18 cellular contexts compared by ENCODE assay signal in genomic region chr11:65907878-65908277, GRCh38. TPM values are rescaled to one million over a fixed set of nuclear protein-coding genes. Genes with fewer than 3 reads are reported as not detected.
DNase-seq lines count a peak whose midpoint lies in the region; ATAC-seq, FAIRE-seq and TF ChIP-seq lines count a peak whose summit lies in the region.
"Had no signal": no experiment of that assay in that cellular context is flagged by ENCODE, and none has a peak within 500 bp of the region (broad histone marks: within the 10 kb centered on the region; RNA-seq: fewer than 3 reads in every experiment).

No MANE protein-coding gene starts in this region.

- H2AK5ac ChIP-seq in mesenchymal stem cell (ENCODE audit: low read length, severe bottlenecking) = no peak overlapping the region

- TF ChIP-seq EP300 in HepG2 (IDR thresholded peaks at IDR 0.05; ENCODE audit: low read depth in 2 of 2, low read length in 2 of 2) (no peak), HepG2 (CRISPR knock-in tag; IDR thresholded peaks at IDR 0.05; ENCODE audit: borderline replicate concordance) (no peak)

- H3K9me3 ChIP-seq in HepG2 (ENCODE audit: low read length) = no peaks in the 10 kb centered on the region
- H3K9me3 ChIP-seq in right lobe of liver = no peaks in the 10 kb centered on the region
- no peaks in the 10 kb centered on the region for H3K9me3 ChIP-seq in mesenchymal stem cell (ENCODE audit: control insufficient read depth, low read length)
- H3K9me3 ChIP-seq: BE2C, HAP-1 had no signal

- H3K18ac ChIP-seq in mesenchymal stem cell (ENCODE audit: low read depth in 1 of 2, low read length in 2 of 2) = no peak overlapping the region

- no peaks in the 10 kb centered on the region for H3K36me3 ChIP-seq in HepG2 (replicated peaks in 1 of 2; ENCODE audit: control insufficient read depth in 1 of 2, insufficient read depth in 2 of 2, low read length in 2 of 2)
- H3K36me3 ChIP-seq in right lobe of liver = no peaks in the 10 kb centered on the region
- H3K36me3 ChIP-seq in mesenchymal stem cell (ENCODE audit: control insufficient read depth in 1 of 2, insufficient read depth in 2 of 2, low read depth in 1 of 2, low read length in 2 of 2) = no peaks in the 10 kb centered on the region
- H3K36me3 ChIP-seq: BE2C, HAP-1 had no signal

- no peak overlapping the region for H3K14ac ChIP-seq in mesenchymal stem cell (ENCODE audit: low read length in 2 of 2)

- FAIRE-seq in HepG2 (lab: Jason Lieb, UNC) = no peak
- FAIRE-seq: D721Med, G401.6, GM12891 had no signal

- CTCF ChIA-PET in HepG2 (lab: Yijun Ruan, JAX; ENCODE audit: low intra/inter-chr PET ratio, low total read pairs) = no interaction called here

- H3K4ac ChIP-seq in mesenchymal stem cell (ENCODE audit: low read depth in 1 of 2, low read length in 2 of 2) = no peak overlapping the region

- H3K4me3 ChIP-seq in HepG2 (replicated peaks in 1 of 3; ENCODE audit: insufficient read depth in 1 of 3, low read depth in 2 of 3, low read length in 3 of 3) (no peak overlapping the region), right lobe of liver (no peak overlapping the region), mesenchymal stem cell (ENCODE audit: insufficient read depth in 1 of 2, low read depth in 1 of 2, low read length in 2 of 2) (no peak overlapping the region)
- H3K4me3 ChIP-seq: GM23248, HAP-1 had no signal

- peak overlapping the region; percentile 36 for H2BK15ac ChIP-seq in mesenchymal stem cell (ENCODE audit: low read depth, poor library complexity, severe bottlenecking)

- H2BK12ac ChIP-seq in mesenchymal stem cell (ENCODE audit: low read length in 2 of 2) = no peak overlapping the region

- DNase-seq in HepG2 (ENCODE audit: low spot score) (no peak), right lobe of liver (no peak), NCI-H2171 treated with DMSO at 0.1 percent for 48 hours (lab: John Stamatoyannopoulos, UW) (peak; percentile 73), mesenchymal stem cell (no peak), hepatic stellate cell (ENCODE audit: low spot score) (no peak), kidney tubule cell (ENCODE audit: low spot score) (no peak)
- no peak for DNase-seq in activated CD4-positive, alpha-beta T cell treated with anti-CD3 and anti-CD28 coated beads for 1 hour
- DNase-seq: ACHN; BE2C; C1 segment of cervical spinal cord; CD4-positive, CD25-positive, alpha-beta regulatory T cell; CD8-positive, alpha-beta memory T cell; COR-L47; GM23248 had no signal

- TF ChIP-seq CTCF in HepG2 (CRISPR knock-in tag; IDR thresholded peaks at IDR 0.05) (no peak), right lobe of liver (IDR thresholded peaks at IDR 0.05) (no peak)

- H4K91ac ChIP-seq in mesenchymal stem cell (ENCODE audit: low read length) = no peak overlapping the region

- POLR2A ChIA-PET in HepG2 (lab: Yijun Ruan, JAX) = interaction anchor here (1.6 to 2.0 kb wide), 3 partner anchors 10 to 20 kb away, joined by 8 to 12 read pairs (median 8); partner anchors contain the start of genes C11orf68, CCDC85B, DRAP1 and FIBP

- H3K4me2 ChIP-seq in HepG2 (ENCODE audit: low read depth, low read length) (no peak overlapping the region), mesenchymal stem cell (ENCODE audit: low read length, poor library complexity, severe bottlenecking) (no peak overlapping the region)

- H2AFZ ChIP-seq in HepG2 (ENCODE audit: low read length) (no peak overlapping the region), mesenchymal stem cell (ENCODE audit: low read depth, low read length) (no peak overlapping the region)
- H2AFZ ChIP-seq: GM23248 had no signal

- no peak overlapping the region for H3K23ac ChIP-seq in mesenchymal stem cell (ENCODE audit: low read length in 2 of 2)

- in situ Hi-C loops in HepG2 (cut with HindIII; ENCODE audit: extremely low pct_ligation_motif_present, low pct_unique_long_range_greater_than_20kb) = no loop called here

- WGBS in HepG2 (ENCODE audit: low lambda C conversion rate) = 60% methylated on average over 6 of the region's 6 CpGs
- 90% methylated on average over 5 of the region's 6 CpGs for WGBS in right lobe of liver (ENCODE audit: insufficient coverage, low coverage, low lambda C conversion rate, missing lambda C conversion rate)
- 97% methylated on average over 6 of the region's 6 CpGs for WGBS in mesenchymal stem cell

- no peak for TF ChIP-seq RAD21 in HepG2 (CRISPR knock-in tag; IDR thresholded peaks at IDR 0.05)

- H3K9ac ChIP-seq in HepG2 (ENCODE audit: insufficient read depth, low read depth, low read length) (no peak overlapping the region), mesenchymal stem cell (ENCODE audit: low read length) (no peak overlapping the region)
- H3K9ac ChIP-seq: GM23248 had no signal

- intact Hi-C loops in HepG2 (cut with micrococcal nuclease; ENCODE audit: unreplicated experiment) = no loop called here
- intact Hi-C loops in right lobe of liver (cut with DNase I) = no loop called here

- no peak for ATAC-seq in HepG2
- no peak for ATAC-seq in right lobe of liver

- TF ChIP-seq POLR2A in HepG2 (IDR thresholded peaks at IDR 0.05; ENCODE audit: insufficient read depth in 1 of 2, low read depth in 2 of 2, low read length in 2 of 2) = no peak
- no peak for TF ChIP-seq POLR2A in right lobe of liver (IDR thresholded peaks at IDR 0.05)

- no peak overlapping the region for H4K8ac ChIP-seq in mesenchymal stem cell (ENCODE audit: low read length)

- H2BK5ac ChIP-seq in mesenchymal stem cell (ENCODE audit: low read depth, low read length, poor library complexity, severe bottlenecking) = no peak overlapping the region

- no peaks in the 10 kb centered on the region for H4K20me1 ChIP-seq in HepG2 (ENCODE audit: insufficient read depth, low read length)

- H3K27me3 ChIP-seq in HepG2 (ENCODE audit: control insufficient read depth in 1 of 2, insufficient read depth in 2 of 2, low read length in 2 of 2) (peaks cover 0 to 3% of the 10 kb centered on the region in 2 experiments; a peak in 1 of 5 replicates), right lobe of liver (no peaks in the 10 kb centered on the region), mesenchymal stem cell (ENCODE audit: control insufficient read depth in 1 of 2, insufficient read depth in 1 of 2, low read length in 2 of 2) (no peaks in the 10 kb centered on the region)

- no TSS peak for BruUV-seq in HepG2 (replicated peaks; lab: Mats Ljungman, UMichigan)

- H3K4me1 ChIP-seq in HepG2 (ENCODE audit: insufficient read depth, low read length) = peaks cover 48% of the 10 kb centered on the region
- H3K4me1 ChIP-seq in right lobe of liver = no peaks in the 10 kb centered on the region
- peaks cover 28% of the 10 kb centered on the region for H3K4me1 ChIP-seq in mesenchymal stem cell (ENCODE audit: control insufficient read depth, insufficient read depth, low read depth, low read length)
- H3K4me1 ChIP-seq: BE2C had no signal

- H2BK120ac ChIP-seq in mesenchymal stem cell (ENCODE audit: low read depth, low read length) = no peak overlapping the region

- H3K27ac ChIP-seq in HepG2 (ENCODE audit: extremely low read length, insufficient read depth, low read length) = no peak overlapping the region
- H3K27ac ChIP-seq in right lobe of liver = no peak overlapping the region
- H3K27ac ChIP-seq in mesenchymal stem cell (ENCODE audit: low read length, poor library complexity, severe bottlenecking) = no peak overlapping the region
- H3K27ac ChIP-seq: GM23248 had no signal

- H3K79me1 ChIP-seq in mesenchymal stem cell (replicated peaks; ENCODE audit: low read length, poor library complexity, severe bottlenecking) = peaks cover 6% of the 10 kb centered on the region

- no peaks in the 10 kb centered on the region for H3K79me2 ChIP-seq in HepG2 (ENCODE audit: insufficient read depth, low read length)

RNA-seq across cellular contexts. Expression of gene FOSL1, which starts 7.7 kb away (rescaled TPM):
- 3.1 and 4.0 TPM in 2 replicates for total RNA-seq in HepG2 (2016; rRNA removed; fragmentation: Illumina TruSeq; extraction: Trizol)
- total RNA-seq in HepG2 (2016; cell fraction: cytosol; rRNA removed; fragmentation: Illumina TruSeq; extraction: Trizol; ENCODE audit: low read depth) = 1.9 and 2.0 TPM in 2 replicates
- 3.1 and 3.9 TPM in 2 replicates for total RNA-seq in HepG2 (2016; cell fraction: insoluble cytoplasmic fraction; rRNA removed; fragmentation: Illumina TruSeq; extraction: Trizol)
- 3.6 and 3.8 TPM in 2 replicates for total RNA-seq in HepG2 (2016; cell fraction: membrane; rRNA removed; fragmentation: Illumina TruSeq; extraction: Trizol)
- 2.9 and 3.0 TPM in 2 replicates for total RNA-seq in HepG2 (2016; cell fraction: nucleus; rRNA removed; fragmentation: Illumina TruSeq; extraction: Trizol)
- 2.8 and 4.1 TPM in 2 replicates for polyA plus RNA-seq in HepG2 (2011; rRNA removed)
- 1.2 and 1.3 TPM in 2 replicates for polyA plus RNA-seq in HepG2 (2011; cell fraction: cytosol; rRNA removed)
- polyA plus RNA-seq in HepG2 (2011; cell fraction: nucleus; rRNA removed) = 5.4 and 6.6 TPM in 2 replicates
- 3.6 and 8.7 TPM in 2 replicates for polyA plus RNA-seq in HepG2 (2012)
- 3.2 and 3.7 TPM in 2 replicates for polyA plus RNA-seq in HepG2 (2016; cell fraction: cytosol; fragmentation: Illumina TruSeq; extraction: Trizol; ENCODE audit: low read depth)
- polyA plus RNA-seq in HepG2 (2016; cell fraction: insoluble cytoplasmic fraction; fragmentation: Illumina TruSeq; extraction: Trizol; ENCODE audit: low read depth) = 10.6 and 14.5 TPM in 2 replicates
- 7.3 and 8.5 TPM in 2 replicates for polyA plus RNA-seq in HepG2 (2016; cell fraction: membrane; fragmentation: Illumina TruSeq; extraction: Trizol; ENCODE audit: low read depth)
- 9.9 and 15.5 TPM in 2 replicates for polyA plus RNA-seq in HepG2 (2016; cell fraction: nucleus; fragmentation: Illumina TruSeq; extraction: Trizol; ENCODE audit: insufficient read depth, low read depth)
- 3.5 and 6.1 TPM in 2 replicates for polyA minus RNA-seq in HepG2 (2011; rRNA and poly(A)+ RNA removed; ENCODE audit: low replicate concordance)
- 1.2 and 1.6 TPM in 2 replicates for polyA minus RNA-seq in HepG2 (2011; cell fraction: cytosol; rRNA and poly(A)+ RNA removed)
- polyA minus RNA-seq in HepG2 (2011; cell fraction: nucleus; rRNA and poly(A)+ RNA removed) = 3.0 and 3.9 TPM in 2 replicates
- total RNA-seq in right lobe of liver = 1 to 10 TPM in 1 of 6 experiments, under 1 TPM in 3, not detected in 2; 0.35 to 1.2 (median 0.89) TPM
- polyA plus RNA-seq in mesenchymal stem cell (2013, experiment 1 of 2) = 40.2 TPM
- polyA plus RNA-seq in mesenchymal stem cell (2013, experiment 2 of 2) = 38.9 TPM
- polyA plus RNA-seq: CD4-positive, CD25-positive, alpha-beta regulatory T cell had no signal

RNA-seq across cellular contexts. Expression of gene C11orf68, which starts 11.0 kb away (rescaled TPM):
- 8.4 and 10.0 TPM in 2 replicates for total RNA-seq in HepG2 (2016; rRNA removed; fragmentation: Illumina TruSeq; extraction: Trizol)
- 3.6 and 3.9 TPM in 2 replicates for total RNA-seq in HepG2 (2016; cell fraction: cytosol; rRNA removed; fragmentation: Illumina TruSeq; extraction: Trizol; ENCODE audit: low read depth)
- total RNA-seq in HepG2 (2016; cell fraction: insoluble cytoplasmic fraction; rRNA removed; fragmentation: Illumina TruSeq; extraction: Trizol) = 7.4 and 8.6 TPM in 2 replicates
- total RNA-seq in HepG2 (2016; cell fraction: membrane; rRNA removed; fragmentation: Illumina TruSeq; extraction: Trizol) = 8.6 and 9.6 TPM in 2 replicates
- total RNA-seq in HepG2 (2016; cell fraction: nucleus; rRNA removed; fragmentation: Illumina TruSeq; extraction: Trizol) = 7.0 and 7.1 TPM in 2 replicates
- polyA plus RNA-seq in HepG2 (2011; rRNA removed) = 28.3 and 37.2 TPM in 2 replicates
- polyA plus RNA-seq in HepG2 (2011; cell fraction: cytosol; rRNA removed) = 23.1 and 32.1 TPM in 2 replicates
- polyA plus RNA-seq in HepG2 (2011; cell fraction: nucleus; rRNA removed) = 31.1 and 33.6 TPM in 2 replicates
- 19.7 and 19.8 TPM in 2 replicates for polyA plus RNA-seq in HepG2 (2012)
- 6.4 and 6.8 TPM in 2 replicates for polyA plus RNA-seq in HepG2 (2016; cell fraction: cytosol; fragmentation: Illumina TruSeq; extraction: Trizol; ENCODE audit: low read depth)
- polyA plus RNA-seq in HepG2 (2016; cell fraction: insoluble cytoplasmic fraction; fragmentation: Illumina TruSeq; extraction: Trizol; ENCODE audit: low read depth) = 21.1 and 22.6 TPM in 2 replicates
- 11.3 and 12.7 TPM in 2 replicates for polyA plus RNA-seq in HepG2 (2016; cell fraction: membrane; fragmentation: Illumina TruSeq; extraction: Trizol; ENCODE audit: low read depth)
- 15.2 and 18.0 TPM in 2 replicates for polyA plus RNA-seq in HepG2 (2016; cell fraction: nucleus; fragmentation: Illumina TruSeq; extraction: Trizol; ENCODE audit: insufficient read depth, low read depth)
- polyA minus RNA-seq in HepG2 (2011; rRNA and poly(A)+ RNA removed; ENCODE audit: low replicate concordance) = 31.8 and 49.3 TPM in 2 replicates
- 21.2 and 24.3 TPM in 2 replicates for polyA minus RNA-seq in HepG2 (2011; cell fraction: cytosol; rRNA and poly(A)+ RNA removed)
- 14.2 and 14.8 TPM in 2 replicates for polyA minus RNA-seq in HepG2 (2011; cell fraction: nucleus; rRNA and poly(A)+ RNA removed)
- total RNA-seq in right lobe of liver = 10 to 100 TPM in 4 of 6 experiments, 1 to 10 TPM in 2; 6.5 to 14.0 (median 12.4) TPM
- 38.9 TPM for polyA plus RNA-seq in mesenchymal stem cell (2013, experiment 1 of 2)
- 38.2 TPM for polyA plus RNA-seq in mesenchymal stem cell (2013, experiment 2 of 2)

RNA-seq across cellular contexts. Expression of gene DRAP1, which starts 11.3 kb away (rescaled TPM):
- total RNA-seq in HepG2 (2016; rRNA removed; fragmentation: Illumina TruSeq; extraction: Trizol) (31.5 and 52.3 TPM in 2 replicates), right lobe of liver (10 to 100 TPM; 21.8 to 50.8 (median 32.6) TPM)
- 32.1 and 35.5 TPM in 2 replicates for total RNA-seq in HepG2 (2016; cell fraction: cytosol; rRNA removed; fragmentation: Illumina TruSeq; extraction: Trizol; ENCODE audit: low read depth)
- 29.7 and 54.9 TPM in 2 replicates for total RNA-seq in HepG2 (2016; cell fraction: insoluble cytoplasmic fraction; rRNA removed; fragmentation: Illumina TruSeq; extraction: Trizol)
- 34.4 and 36.2 TPM in 2 replicates for total RNA-seq in HepG2 (2016; cell fraction: membrane; rRNA removed; fragmentation: Illumina TruSeq; extraction: Trizol)
- 27.2 and 28.4 TPM in 2 replicates for total RNA-seq in HepG2 (2016; cell fraction: nucleus; rRNA removed; fragmentation: Illumina TruSeq; extraction: Trizol)
- polyA plus RNA-seq in HepG2 (2011; rRNA removed) = 44.6 and 46.8 TPM in 2 replicates
- polyA plus RNA-seq in HepG2 (2011; cell fraction: cytosol; rRNA removed) = 49.1 and 57.2 TPM in 2 replicates
- 60.0 and 61.5 TPM in 2 replicates for polyA plus RNA-seq in HepG2 (2011; cell fraction: nucleus; rRNA removed)
- polyA plus RNA-seq in HepG2 (2012) = 65.4 and 72.6 TPM in 2 replicates
- polyA plus RNA-seq in HepG2 (2016; cell fraction: cytosol; fragmentation: Illumina TruSeq; extraction: Trizol; ENCODE audit: low read depth) = 41.4 and 45.7 TPM in 2 replicates
- 38.9 and 53.1 TPM in 2 replicates for polyA plus RNA-seq in HepG2 (2016; cell fraction: insoluble cytoplasmic fraction; fragmentation: Illumina TruSeq; extraction: Trizol; ENCODE audit: low read depth)
- polyA plus RNA-seq in HepG2 (2016; cell fraction: membrane; fragmentation: Illumina TruSeq; extraction: Trizol; ENCODE audit: low read depth) = 47.1 TPM in 2 replicates
- 78.1 and 86.0 TPM in 2 replicates for polyA plus RNA-seq in HepG2 (2016; cell fraction: nucleus; fragmentation: Illumina TruSeq; extraction: Trizol; ENCODE audit: insufficient read depth, low read depth)
- polyA minus RNA-seq in HepG2 (2011; rRNA and poly(A)+ RNA removed; ENCODE audit: low replicate concordance) = 10.1 and 14.3 TPM in 2 replicates
- polyA minus RNA-seq in HepG2 (2011; cell fraction: cytosol; rRNA and poly(A)+ RNA removed) = 12.9 and 15.7 TPM in 2 replicates
- polyA minus RNA-seq in HepG2 (2011; cell fraction: nucleus; rRNA and poly(A)+ RNA removed) = 3.5 and 6.6 TPM in 2 replicates
- 177 TPM for polyA plus RNA-seq in mesenchymal stem cell (2013, experiment 1 of 2)
- 180 TPM for polyA plus RNA-seq in mesenchymal stem cell (2013, experiment 2 of 2)

RNA-seq across cellular contexts. Expression of gene CCDC85B, which starts 17.4 kb away (rescaled TPM):
- total RNA-seq in HepG2 (2016; rRNA removed; fragmentation: Illumina TruSeq; extraction: Trizol) = 15.7 and 19.5 TPM in 2 replicates
- total RNA-seq in HepG2 (2016; cell fraction: cytosol; rRNA removed; fragmentation: Illumina TruSeq; extraction: Trizol; ENCODE audit: low read depth) = 22.9 and 27.3 TPM in 2 replicates
- 14.5 and 18.4 TPM in 2 replicates for total RNA-seq in HepG2 (2016; cell fraction: insoluble cytoplasmic fraction; rRNA removed; fragmentation: Illumina TruSeq; extraction: Trizol)
- total RNA-seq in HepG2 (2016; cell fraction: membrane; rRNA removed; fragmentation: Illumina TruSeq; extraction: Trizol) = 26.1 and 34.5 TPM in 2 replicates
- total RNA-seq in HepG2 (2016; cell fraction: nucleus; rRNA removed; fragmentation: Illumina TruSeq; extraction: Trizol) = 7.5 and 8.0 TPM in 2 replicates
- 8.2 and 11.4 TPM in 2 replicates for polyA plus RNA-seq in HepG2 (2011; rRNA removed)
- polyA plus RNA-seq in HepG2 (2011; cell fraction: cytosol; rRNA removed) = 17.2 and 32.9 TPM in 2 replicates
- polyA plus RNA-seq in HepG2 (2011; cell fraction: nucleus; rRNA removed) = 8.9 and 11.3 TPM in 2 replicates
- polyA plus RNA-seq in HepG2 (2012) = 12.6 and 14.2 TPM in 2 replicates
- polyA plus RNA-seq in HepG2 (2016; cell fraction: cytosol; fragmentation: Illumina TruSeq; extraction: Trizol; ENCODE audit: low read depth) = 40.1 and 40.5 TPM in 2 replicates
- polyA plus RNA-seq in HepG2 (2016; cell fraction: insoluble cytoplasmic fraction; fragmentation: Illumina TruSeq; extraction: Trizol; ENCODE audit: low read depth) = 21.1 and 23.0 TPM in 2 replicates
- 35.5 and 37.3 TPM in 2 replicates for polyA plus RNA-seq in HepG2 (2016; cell fraction: membrane; fragmentation: Illumina TruSeq; extraction: Trizol; ENCODE audit: low read depth)
- polyA plus RNA-seq in HepG2 (2016; cell fraction: nucleus; fragmentation: Illumina TruSeq; extraction: Trizol; ENCODE audit: insufficient read depth, low read depth) = 15.1 and 21.9 TPM in 2 replicates
- polyA minus RNA-seq in HepG2 (2011; rRNA and poly(A)+ RNA removed; ENCODE audit: low replicate concordance) = 5.6 and 5.8 TPM in 2 replicates
- polyA minus RNA-seq in HepG2 (2011; cell fraction: cytosol; rRNA and poly(A)+ RNA removed) = 8.2 and 10.7 TPM in 2 replicates
- polyA minus RNA-seq in HepG2 (2011; cell fraction: nucleus; rRNA and poly(A)+ RNA removed) = 1.9 and 4.5 TPM in 2 replicates
- 10 to 100 TPM in 2 of 6 experiments, 1 to 10 TPM in 4; 4.9 to 19.2 (median 6.6) TPM for total RNA-seq in right lobe of liver
- polyA plus RNA-seq in mesenchymal stem cell (2013, experiment 1 of 2) = 16.4 TPM
- polyA plus RNA-seq in mesenchymal stem cell (2013, experiment 2 of 2) = 16.3 TPM

RNA-seq across cellular contexts. Expression of gene FIBP, which starts 19.6 kb away (rescaled TPM):
- total RNA-seq in HepG2 (2016; rRNA removed; fragmentation: Illumina TruSeq; extraction: Trizol) = 62.1 and 66.0 TPM in 2 replicates
- 107 and 121 TPM in 2 replicates for total RNA-seq in HepG2 (2016; cell fraction: cytosol; rRNA removed; fragmentation: Illumina TruSeq; extraction: Trizol; ENCODE audit: low read depth)
- 58.2 and 62.9 TPM in 2 replicates for total RNA-seq in HepG2 (2016; cell fraction: insoluble cytoplasmic fraction; rRNA removed; fragmentation: Illumina TruSeq; extraction: Trizol)
- total RNA-seq in HepG2 (2016; cell fraction: membrane; rRNA removed; fragmentation: Illumina TruSeq; extraction: Trizol) = 102 and 112 TPM in 2 replicates
- total RNA-seq in HepG2 (2016; cell fraction: nucleus; rRNA removed; fragmentation: Illumina TruSeq; extraction: Trizol) = 30.9 and 31.6 TPM in 2 replicates
- 42.9 and 55.3 TPM in 2 replicates for polyA plus RNA-seq in HepG2 (2011; rRNA removed)
- polyA plus RNA-seq in HepG2 (2011; cell fraction: cytosol; rRNA removed) = 42.7 and 69.1 TPM in 2 replicates
- 93.3 and 102 TPM in 2 replicates for polyA plus RNA-seq in HepG2 (2011; cell fraction: nucleus; rRNA removed)
- polyA plus RNA-seq in HepG2 (2012) = 30.4 and 30.7 TPM in 2 replicates
- polyA plus RNA-seq in HepG2 (2016; cell fraction: cytosol; fragmentation: Illumina TruSeq; extraction: Trizol; ENCODE audit: low read depth) = 106 and 128 TPM in 2 replicates
- polyA plus RNA-seq in HepG2 (2016; cell fraction: insoluble cytoplasmic fraction; fragmentation: Illumina TruSeq; extraction: Trizol; ENCODE audit: low read depth) = 57.7 and 68.5 TPM in 2 replicates
- polyA plus RNA-seq in HepG2 (2016; cell fraction: membrane; fragmentation: Illumina TruSeq; extraction: Trizol; ENCODE audit: low read depth) = 104 and 109 TPM in 2 replicates
- 53.2 and 59.2 TPM in 2 replicates for polyA plus RNA-seq in HepG2 (2016; cell fraction: nucleus; fragmentation: Illumina TruSeq; extraction: Trizol; ENCODE audit: insufficient read depth, low read depth)
- 100 and 198 TPM in 2 replicates for polyA minus RNA-seq in HepG2 (2011; rRNA and poly(A)+ RNA removed; ENCODE audit: low replicate concordance)
- 30.7 and 31.3 TPM in 2 replicates for polyA minus RNA-seq in HepG2 (2011; cell fraction: cytosol; rRNA and poly(A)+ RNA removed)
- polyA minus RNA-seq in HepG2 (2011; cell fraction: nucleus; rRNA and poly(A)+ RNA removed) = 25.2 and 39.5 TPM in 2 replicates
- 10 to 100 TPM; 19.4 to 66.1 (median 23.3) TPM for total RNA-seq in right lobe of liver
- 105 TPM for polyA plus RNA-seq in mesenchymal stem cell (2013, experiment 1 of 2)
- 106 TPM for polyA plus RNA-seq in mesenchymal stem cell (2013, experiment 2 of 2)
